ENCODE assay signal across 12 cellular contexts in genomic region chr14:77654001-77654431, GRCh38. TPM values are rescaled to one million over a fixed set of nuclear protein-coding genes. Genes with fewer than 3 reads are reported as not detected.
DNase-seq lines count a peak whose midpoint lies in the region; ATAC-seq and TF ChIP-seq lines count a peak whose summit lies in the region.
"Had no signal": no experiment of that assay in that cellular context is flagged by ENCODE, and none has a peak within 500 bp of the region (broad histone marks: within the 10 kb centered on the region; RNA-seq: fewer than 3 reads in every experiment).

No MANE protein-coding gene starts in this region.

- H3K36me3 ChIP-seq in naive thymus-derived CD4-positive, alpha-beta T cell (ENCODE audit: control insufficient read depth in 2 of 3, insufficient read depth in 3 of 3, low read length in 3 of 3), result no peaks in the 10 kb centered on the region
- no peaks in the 10 kb centered on the region for H3K36me3 ChIP-seq in BE2C

- H3K27ac Mint-ChIP-seq in neural crest cell (ENCODE audit: unreplicated experiment), result no peak overlapping the region
- peak overlapping the region in 3 of 9 donors; percentile 36 to 62 (median 60) for H3K27ac Mint-ChIP-seq in naive thymus-derived CD4-positive, alpha-beta T cell
- H3K27ac Mint-ChIP-seq: activated T-helper 1 cell treated with anti-CD3 and anti-CD28 coated beads, Interleukin-12 subunit alpha, Interleukin-12 subunit beta, Interleukin-2, Interleukin-4 antibody, amounts not matched to agents 30 ng/mL and 10 ng/mL and 1 ng/mL, durations not matched to agents 14 hours and 24 hours and 36 hours had no signal

- no peaks in the 10 kb centered on the region for H3K27me3 Mint-ChIP-seq in neural crest cell (ENCODE audit: low read depth)
- H3K27me3 Mint-ChIP-seq in naive thymus-derived CD4-positive, alpha-beta T cell, result no peaks in the 10 kb centered on the region

- no peak overlapping the region for H3K27ac ChIP-seq in naive thymus-derived CD4-positive, alpha-beta T cell (ENCODE audit: low read depth, low read length)

- H3K4me3 ChIP-seq in naive thymus-derived CD4-positive, alpha-beta T cell (ENCODE audit: low read length), result no peak overlapping the region
- H3K4me3 ChIP-seq in BE2C (ENCODE audit: low read depth, low read length), result no peak overlapping the region
- H3K4me3 ChIP-seq: smooth muscle cell had no signal

- no peaks in the 10 kb centered on the region for H3K9me3 ChIP-seq in naive thymus-derived CD4-positive, alpha-beta T cell (ENCODE audit: control insufficient read depth in 2 of 3, low read length in 3 of 3)
- no peaks in the 10 kb centered on the region for H3K9me3 ChIP-seq in BE2C

- intact Hi-C loops in naive thymus-derived CD4-positive, alpha-beta T cell (cut with micrococcal nuclease), result loop anchor here in 1 of 2 donors (10.0 kb wide), 1 partner anchor 941 kb away; no protein-coding TSS in a partner anchor

- POLR2A ChIA-PET in naive thymus-derived CD4-positive, alpha-beta T cell (lab: Charles Lee), result no interaction called here

- no peak for ATAC-seq in naive thymus-derived CD4-positive, alpha-beta T cell

- H3K27me3 ChIP-seq in naive thymus-derived CD4-positive, alpha-beta T cell (ENCODE audit: control insufficient read depth in 2 of 2, insufficient read depth in 2 of 2, low read length in 2 of 2), result no peaks in the 10 kb centered on the region
- no peaks in the 10 kb centered on the region for H3K27me3 ChIP-seq in BE2C

- no peaks in the 10 kb centered on the region for H3K4me1 ChIP-seq in naive thymus-derived CD4-positive, alpha-beta T cell (ENCODE audit: control insufficient read depth in 2 of 2, insufficient read depth in 2 of 2, low read length in 2 of 2)
- no peaks in the 10 kb centered on the region for H3K4me1 ChIP-seq in BE2C

- peaks cover 21% of the 10 kb centered on the region for H3K4me1 Mint-ChIP-seq in neural crest cell
- H3K4me1 Mint-ChIP-seq in naive thymus-derived CD4-positive, alpha-beta T cell, result peaks cover 0 to 25% (median 0%) of the 10 kb centered on the region in 7 donors

- H3K9me3 Mint-ChIP-seq in neural crest cell, result no peaks in the 10 kb centered on the region
- H3K9me3 Mint-ChIP-seq in naive thymus-derived CD4-positive, alpha-beta T cell, result no peaks in the 10 kb centered on the region
- H3K9me3 Mint-ChIP-seq: activated T-helper 1 cell treated with anti-CD3 and anti-CD28 coated beads, Interleukin-12 subunit alpha, Interleukin-12 subunit beta, Interleukin-2, Interleukin-4 antibody, amounts not matched to agents 30 ng/mL and 10 ng/mL and 1 ng/mL, durations not matched to agents 14 hours and 24 hours and 36 hours had no signal

- DNase-seq in ELF-1 (ENCODE audit: low read depth, low spot score) (peak; percentile 59), NCI-H1417 treated with DMSO at 0.1 percent for 48 hours (lab: John Stamatoyannopoulos, UW) (peak; percentile 22), SK-N-DZ (ENCODE audit: low spot score) (peak; percentile 21), neural crest cell (ENCODE audit: low read depth, low spot score) (no peak), SIG-M5 treated with dmso at 0.1 percent for 504 hours (lab: John Stamatoyannopoulos, UW; ENCODE audit: unreplicated experiment) (no peak), GF-D8 (lab: John Stamatoyannopoulos, UW) (no peak), BE2C (no peak)
- no peak for DNase-seq in naive thymus-derived CD4-positive, alpha-beta T cell
- DNase-seq: activated CD4-positive, alpha-beta T cell treated with anti-CD3 and anti-CD28 coated beads, Interleukin-2, amount 50 U/mL, for 1 hour; mammary epithelial cell had no signal

- no peaks in the 10 kb centered on the region for H3K36me3 Mint-ChIP-seq in neural crest cell (ENCODE audit: low read depth)
- H3K36me3 Mint-ChIP-seq in naive thymus-derived CD4-positive, alpha-beta T cell, result no peaks in the 10 kb centered on the region

- TF ChIP-seq CTCF in neural crest cell (conservative IDR thresholded peaks at IDR 0.05) (no peak), BE2C (IDR thresholded peaks at IDR 0.05; ENCODE audit: low read depth, low read length) (no peak)

- CTCF ChIA-PET in naive thymus-derived CD4-positive, alpha-beta T cell (lab: Charles Lee), result interaction anchor here (0.9 kb wide), 1 partner anchor 12 kb away, joined by 4 read pairs; no protein-coding TSS in a partner anchor

- peak overlapping the region; percentile 39 for H3K4me3 Mint-ChIP-seq in neural crest cell
- no peak overlapping the region for H3K4me3 Mint-ChIP-seq in naive thymus-derived CD4-positive, alpha-beta T cell
- H3K4me3 Mint-ChIP-seq: activated T-helper 1 cell treated with anti-CD3 and anti-CD28 coated beads, Interleukin-12 subunit alpha, Interleukin-12 subunit beta, Interleukin-2, Interleukin-4 antibody, amounts not matched to agents 30 ng/mL and 10 ng/mL and 1 ng/mL, durations not matched to agents 14 hours and 24 hours and 36 hours had no signal

RNA-seq across cellular contexts. Expression of gene SPTLC2, which starts 37.6 kb away (rescaled TPM):
- 17.0 and 22.1 TPM in 2 replicates for polyA plus RNA-seq in SK-N-DZ (2014; cell fraction: cytosol; rRNA removed)
- 5.7 and 19.7 TPM in 2 replicates for polyA plus RNA-seq in SK-N-DZ (2014; cell fraction: nucleus; rRNA removed)
- 27.3 and 30.2 TPM in 2 replicates for total RNA-seq in neural crest cell
- total RNA-seq in naive thymus-derived CD4-positive, alpha-beta T cell, result 10 to 100 TPM; 19.0 to 58.1 (median 25.7) TPM
- 10 to 100 TPM; 11.6 to 12.7 TPM for polyA plus RNA-seq in naive thymus-derived CD4-positive, alpha-beta T cell
- polyA plus RNA-seq in BE2C (2012; ENCODE audit: insufficient read depth, insufficient read length, low read depth), result 7.8 TPM

RNA-seq across cellular contexts. Expression of gene ALKBH1, which starts 53.8 kb away (rescaled TPM):
- 9.4 and 17.7 TPM in 2 replicates for polyA plus RNA-seq in SK-N-DZ (2014; cell fraction: cytosol; rRNA removed)
- polyA plus RNA-seq in SK-N-DZ (2014; cell fraction: nucleus; rRNA removed), result 10.2 and 12.7 TPM in 2 replicates
- total RNA-seq in neural crest cell, result 13.7 and 18.1 TPM in 2 replicates
- 10 to 100 TPM; 10.2 to 20.3 (median 14.1) TPM for total RNA-seq in naive thymus-derived CD4-positive, alpha-beta T cell
- polyA plus RNA-seq in naive thymus-derived CD4-positive, alpha-beta T cell, result 10 to 100 TPM in 1 of 2 donors, 1 to 10 TPM in 1; 7.6 to 10.7 TPM
- polyA plus RNA-seq in BE2C (2012; ENCODE audit: insufficient read depth, insufficient read length, low read depth), result 14.6 TPM

RNA-seq across cellular contexts. Expression of gene SLIRP, which starts 53.9 kb away (rescaled TPM):
- 989 and 1,108 TPM in 2 replicates for polyA plus RNA-seq in SK-N-DZ (2014; cell fraction: cytosol; rRNA removed)
- 826 and 1,147 TPM in 2 replicates for polyA plus RNA-seq in SK-N-DZ (2014; cell fraction: nucleus; rRNA removed)
- 164 and 199 TPM in 2 replicates for total RNA-seq in neural crest cell
- 10 to 100 TPM; 35.9 to 66.6 (median 45.5) TPM for total RNA-seq in naive thymus-derived CD4-positive, alpha-beta T cell
- polyA plus RNA-seq in naive thymus-derived CD4-positive, alpha-beta T cell, result 100 to 1,000 TPM; 232 to 282 TPM
- 363 TPM for polyA plus RNA-seq in BE2C (2012; ENCODE audit: insufficient read depth, insufficient read length, low read depth)

Comparison
In these comparisons a context has a peak if more than half of its experiments do, and no peak if none do; other contexts are left out.
1. DNase-seq: peak in ELF-1 (single experiment), NCI-H1417 treated with DMSO at 0.1 percent for 48 hours (single experiment) and SK-N-DZ (single experiment); none in neural crest cell (single experiment), SIG-M5 treated with dmso at 0.1 percent for 504 hours (single experiment), naive thymus-derived CD4-positive, alpha-beta T cell (0 of 9), GF-D8 (single experiment) and BE2C (single experiment).